ENCODE assay signal across 8 cellular contexts in the genomic region with DNA sequence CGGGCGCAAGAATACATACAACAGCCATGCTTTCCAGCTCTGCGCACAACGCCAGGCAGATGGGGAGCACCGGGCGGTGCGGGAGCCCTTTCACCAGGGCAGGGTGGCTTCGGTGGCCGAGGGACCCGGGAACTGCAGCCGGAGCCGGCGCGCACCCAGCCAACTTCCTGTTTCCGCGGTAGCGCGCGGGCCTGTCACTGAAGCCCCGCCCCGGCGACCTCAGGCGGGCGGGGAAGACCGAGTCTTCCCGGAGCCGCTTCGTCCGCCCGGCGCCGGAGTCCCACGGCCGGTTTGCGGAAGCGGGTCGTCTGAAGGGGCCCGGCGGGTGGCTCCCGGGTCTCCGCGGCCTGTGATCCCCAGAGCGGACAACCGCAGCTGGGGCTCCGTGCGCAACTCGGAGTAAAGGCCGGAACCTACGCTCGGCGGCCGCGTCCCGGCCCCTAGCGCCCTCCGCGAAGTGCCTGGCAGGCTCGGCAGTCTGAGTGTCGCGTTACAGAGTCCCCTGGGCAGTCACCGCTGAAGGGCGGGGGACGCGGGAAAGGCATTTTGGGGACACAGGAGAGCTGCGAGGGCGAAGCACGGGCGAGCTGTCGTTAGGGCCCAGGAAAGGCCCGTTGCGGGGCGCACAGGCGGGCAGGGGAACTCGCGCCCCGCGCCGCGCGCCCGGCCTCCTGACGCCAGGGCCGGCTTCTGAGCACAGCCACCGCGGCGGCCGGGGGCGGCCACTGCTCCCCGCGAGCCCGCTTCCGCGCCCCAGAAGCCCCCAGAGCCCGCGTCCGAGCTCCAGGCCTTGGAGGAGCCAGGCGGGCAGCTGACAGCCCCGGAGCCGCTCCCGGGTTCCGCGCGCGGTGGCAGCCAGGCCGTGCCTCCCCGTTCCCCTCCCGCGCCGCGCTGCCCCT. TPM values are rescaled to one million over a fixed set of nuclear protein-coding genes. Genes with fewer than 3 reads are reported as not detected.
DNase-seq lines count a peak whose midpoint lies in the region; ATAC-seq and TF ChIP-seq lines count a peak whose summit lies in the region.

A gene with protein sequence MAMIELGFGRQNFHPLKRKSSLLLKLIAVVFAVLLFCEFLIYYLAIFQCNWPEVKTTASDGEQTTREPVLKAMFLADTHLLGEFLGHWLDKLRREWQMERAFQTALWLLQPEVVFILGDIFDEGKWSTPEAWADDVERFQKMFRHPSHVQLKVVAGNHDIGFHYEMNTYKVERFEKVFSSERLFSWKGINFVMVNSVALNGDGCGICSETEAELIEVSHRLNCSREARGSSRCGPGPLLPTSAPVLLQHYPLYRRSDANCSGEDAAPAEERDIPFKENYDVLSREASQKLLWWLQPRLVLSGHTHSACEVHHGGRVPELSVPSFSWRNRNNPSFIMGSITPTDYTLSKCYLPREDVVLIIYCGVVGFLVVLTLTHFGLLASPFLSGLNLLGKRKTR (minus strand): TSS at position 136 of the 899 bp plus-strand sequence. CDS start 11,053 bp downstream, outside the sequence.

- H3K4me3 Mint-ChIP-seq in activated B cell treated with CpG ODN at 0.5 μM for 24 hours, result peak within 1 kb of the TSS; percentile 94

- ATAC-seq in GM18867 (IDR thresholded peaks at IDR 0.05; ENCODE audit: unreplicated experiment) (peak; percentile 89), HG03097 (IDR thresholded peaks at IDR 0.05; ENCODE audit: low FRiP score, unreplicated experiment) (peak; percentile 79), activated B cell treated with CpG ODN at 0.5 μM for 24 hours (ENCODE audit: low read depth) (peak; percentile 91)

- CTCF ChIA-PET in activated B cell treated with CpG ODN at 0.5 μM for 24 hours (lab: Charles Lee), result no interaction called here

- H3K27ac Mint-ChIP-seq in activated B cell treated with CpG ODN at 0.5 μM for 24 hours, result peak within 1 kb of the TSS; percentile 94

- intact Hi-C loops in activated B cell treated with CpG ODN at 0.5 μM for 24 hours (cut with micrococcal nuclease), result loop anchor here (1.0 to 2.0 kb wide), 7 partner anchors 25 to 1038 kb away; a partner anchor contains a TSS

- H3K9me3 Mint-ChIP-seq in activated B cell treated with CpG ODN at 0.5 μM for 24 hours, result no peaks in the 10 kb centered on the region

- peaks cover 20% of the 10 kb centered on the region for H3K36me3 Mint-ChIP-seq in activated B cell treated with CpG ODN at 0.5 μM for 24 hours (ENCODE audit: low read depth)

- POLR2A ChIA-PET in activated B cell treated with CpG ODN at 0.5 μM for 24 hours (lab: Charles Lee), result interaction anchor here (0.6 to 2.0 kb wide), 10 partner anchors 25 to 1083 kb away, joined by 3 to 11 read pairs (median 5); a partner anchor contains a TSS

- H3K4me3 ChIP-seq in cardiac fibroblast (replicated peaks in 1 of 2; ENCODE audit: low read depth in 2 of 2, low read length in 2 of 2), result peak within 1 kb of the TSS; percentile 74 to 75

- DNase-seq in ACHN, result peak; percentile 80
- peak; percentile 89 for DNase-seq in NCI-H2196 treated with DMSO at 0.1 percent for 48 hours (lab: John Stamatoyannopoulos, UW; ENCODE audit: unreplicated experiment)
- peak; percentile 87 for DNase-seq in activated B cell treated with CpG ODN at 0.5 μM for 24 hours
- peak; percentile 86 to 90 for DNase-seq in cardiac fibroblast (ENCODE audit: low read depth in 2 of 2)
- peak; percentile 88 for DNase-seq in iris pigment epithelial cell (ENCODE audit: low read depth)
- peak; percentile 82 for DNase-seq in stimulated activated CD4-positive, alpha-beta T cell treated with anti-CD3 and anti-CD28 coated beads, Interleukin-12 subunit alpha, Interleukin-12 subunit beta, amount 100 ng/mL, for 4 hours

- peaks cover 25% of the 10 kb centered on the region for H3K4me1 Mint-ChIP-seq in activated B cell treated with CpG ODN at 0.5 μM for 24 hours

- in situ Hi-C loops in ACHN (cut with HindIII; ENCODE audit: low pct_ligation_motif_present, low pct_unique_long_range_greater_than_20kb, low sequenced_read_pairs), result no loop called here

- TF ChIP-seq CTCF in activated B cell treated with CpG ODN at 0.5 μM for 24 hours (IDR thresholded peaks at IDR 0.05), result no peak
- no peak for TF ChIP-seq CTCF in cardiac fibroblast (IDR thresholded peaks at IDR 0.05; ENCODE audit: low read depth, low read length)

- H3K27me3 Mint-ChIP-seq in activated B cell treated with CpG ODN at 0.5 μM for 24 hours, result no peaks in the 10 kb centered on the region

RNA-seq across cellular contexts. Expression of the gene that starts here (rescaled TPM):
- 39.0 and 52.9 TPM in 2 replicates for total RNA-seq in activated B cell treated with CpG ODN at 0.5 μM for 24 hours

Comparison
In these comparisons a context has a peak if more than half of its experiments do, and no peak if none do; other contexts are left out.
1. Peak in every context shown above with its lines: DNase-seq, ATAC-seq and H3K4me3 ChIP-seq.